ENCODE assay signal across 1 cellular context in genomic region chr15:39118510-39118909, GRCh38.
TF ChIP-seq lines count a peak whose summit lies in the region.

No MANE protein-coding gene starts in this region.

TF ChIP-seq in IMR-90, 13 proteins besides CTCF, POLR2A, EP300 and RAD21:
- TF ChIP-seq MAFK (IDR thresholded peaks at IDR 0.05; ENCODE audit: low read depth, low read length) (0 out of 2 replicates have a peak, but pooled peaks have one; percentile 10), USF2 (IDR thresholded peaks at IDR 0.05; ENCODE audit: low read depth, low read length) (no peak), ELK1 (IDR thresholded peaks at IDR 0.05; ENCODE audit: borderline replicate concordance, low read depth, low read length) (no peak), CEBPB (IDR thresholded peaks at IDR 0.05; ENCODE audit: low read depth, low read length) (no peak), MAZ (IDR thresholded peaks at IDR 0.05; ENCODE audit: borderline replicate concordance, low read depth, low read length) (no peak), CHD1 (IDR thresholded peaks at IDR 0.05; ENCODE audit: low read depth, low read length) (no peak)
